8 cellular contexts compared by ENCODE assay signal in the genomic region with DNA sequence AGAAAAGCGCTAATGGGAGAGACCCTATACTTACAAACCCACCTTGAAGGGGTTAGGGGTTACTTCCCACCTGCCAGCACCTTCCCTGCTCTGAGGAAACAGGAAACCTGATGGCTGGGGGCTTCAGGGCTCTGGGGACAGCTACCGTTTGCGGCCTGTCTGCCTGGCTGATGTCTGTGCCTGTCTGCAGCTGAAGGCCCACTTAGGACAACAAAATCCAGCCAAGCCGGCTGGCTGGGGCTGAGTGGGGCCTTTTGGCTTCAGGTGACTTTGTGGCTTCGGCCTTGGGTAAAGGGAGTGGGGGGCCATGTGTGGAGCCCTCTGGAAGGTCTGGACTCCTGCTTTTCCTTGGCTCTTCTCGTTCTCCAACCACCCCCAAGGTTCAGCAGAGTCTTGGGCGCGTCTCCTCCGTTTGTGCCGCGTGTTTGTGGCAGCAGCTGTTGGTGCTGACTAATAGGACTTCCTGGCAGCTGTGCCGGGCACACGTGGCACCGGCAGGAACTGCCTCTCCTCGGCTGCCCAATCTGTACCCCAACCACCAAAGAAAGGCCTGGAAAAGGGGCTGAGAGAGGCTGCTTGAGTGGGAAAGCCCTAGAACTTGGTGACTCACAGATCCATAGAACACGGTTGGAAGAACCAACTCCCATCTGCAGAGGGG.
DNase-seq lines count a peak whose midpoint lies in the region; ATAC-seq and TF ChIP-seq lines count a peak whose summit lies in the region.

No MANE protein-coding gene starts in this region.

- peaks cover 7 to 39% of the 10 kb centered on the region in 2 donors for H3K4me1 ChIP-seq in ascending aorta

- H3K27me3 Mint-ChIP-seq in T-helper 2 cell treated with Interferon-gamma antibody and Interleukin-4, amounts not matched to agents 5 μg/mL and 100 μg/mL, for 36 hours (ENCODE audit: low read depth), result no peaks in the 10 kb centered on the region
- H3K27me3 Mint-ChIP-seq in mesothelial cell of epicardium (ENCODE audit: low read depth), result no peaks in the 10 kb centered on the region

- no peaks in the 10 kb centered on the region for H3K36me3 ChIP-seq in ascending aorta

- peak overlapping the region; percentile 46 for H3K4me3 Mint-ChIP-seq in T-helper 2 cell treated with Interferon-gamma antibody and Interleukin-4, amounts not matched to agents 5 μg/mL and 100 μg/mL, for 36 hours
- no peak overlapping the region for H3K4me3 Mint-ChIP-seq in mesothelial cell of epicardium

- no peak overlapping the region for H3K4me3 ChIP-seq in ascending aorta

- H3K9me3 ChIP-seq in ascending aorta, result no peaks in the 10 kb centered on the region

- no peaks in the 10 kb centered on the region for H3K9me3 Mint-ChIP-seq in T-helper 2 cell treated with Interferon-gamma antibody and Interleukin-4, amounts not matched to agents 5 μg/mL and 100 μg/mL, for 36 hours
- H3K9me3 Mint-ChIP-seq in mesothelial cell of epicardium, result no peaks in the 10 kb centered on the region

- H3K27ac ChIP-seq in ascending aorta, result peak overlapping the region; percentile 61 to 62
- H3K27ac ChIP-seq in substantia nigra (ENCODE audit: low read depth, low read length, poor library complexity, severe bottlenecking), result peak overlapping the region; percentile 65

- peaks cover 13% of the 10 kb centered on the region for H3K36me3 Mint-ChIP-seq in T-helper 2 cell treated with Interferon-gamma antibody and Interleukin-4, amounts not matched to agents 5 μg/mL and 100 μg/mL, for 36 hours (ENCODE audit: low read depth)
- no peaks in the 10 kb centered on the region for H3K36me3 Mint-ChIP-seq in mesothelial cell of epicardium

- intact Hi-C loops in ascending aorta (cut with DNase I), result loop anchor here (10.0 kb wide), 1 partner anchor 392 kb away; no protein-coding TSS in a partner anchor

- peak; percentile 49 for DNase-seq in T-helper 2 cell treated with Interferon-gamma antibody and Interleukin-4, amounts not matched to agents 5 μg/mL and 100 μg/mL, for 36 hours (ENCODE audit: low spot score)
- DNase-seq in ascending aorta (ENCODE audit: low spot score in 2 of 2), result peak; percentile 31 to 77
- DNase-seq in mesothelial cell of epicardium (ENCODE audit: low spot score in 2 of 2, unreplicated experiment in 2 of 2), result no peak
- peak in 33 of 49 donors; percentile 11 to 77 (median 46) for DNase-seq in substantia nigra (lab: John Stamatoyannopoulos, UW)
- DNase-seq in NCI-H526 treated with DMSO at 0.1 percent for 48 hours (lab: John Stamatoyannopoulos, UW), result no peak

- TF ChIP-seq CTCF in ascending aorta (IDR thresholded peaks at IDR 0.05), result no peak
- TF ChIP-seq CTCF in mesothelial cell of epicardium (IDR thresholded peaks at IDR 0.05; ENCODE audit: unreplicated experiment), result no peak

- H3K27ac Mint-ChIP-seq in T-helper 2 cell treated with Interferon-gamma antibody and Interleukin-4, amounts not matched to agents 5 μg/mL and 100 μg/mL, for 36 hours, result peak overlapping the region; percentile 90
- H3K27ac Mint-ChIP-seq in mesothelial cell of epicardium, result peak overlapping the region; percentile 80

- no peaks in the 10 kb centered on the region for H3K27me3 ChIP-seq in ascending aorta

- H3K4me1 Mint-ChIP-seq in T-helper 2 cell treated with Interferon-gamma antibody and Interleukin-4, amounts not matched to agents 5 μg/mL and 100 μg/mL, for 36 hours (ENCODE audit: low read depth), result peaks cover 56% of the 10 kb centered on the region
- peaks cover 80% of the 10 kb centered on the region for H3K4me1 Mint-ChIP-seq in mesothelial cell of epicardium

- ATAC-seq in HG02759 (IDR thresholded peaks at IDR 0.05; ENCODE audit: unreplicated experiment) (peak; percentile 37), HG02588 (IDR thresholded peaks at IDR 0.05; ENCODE audit: unreplicated experiment) (no peak), GM19351 (IDR thresholded peaks at IDR 0.05; ENCODE audit: unreplicated experiment) (no peak)

Comparison
In these comparisons a context has a peak if more than half of its experiments do, and no peak if none do; other contexts are left out.
1. DNase-seq: peak in T-helper 2 cell treated with Interferon-gamma antibody and Interleukin-4, amounts not matched to agents 5 μg/mL and 100 μg/mL, for 36 hours (single experiment), ascending aorta (2 of 2) and substantia nigra (33 of 49); none in mesothelial cell of epicardium (0 of 2) and NCI-H526 treated with DMSO at 0.1 percent for 48 hours (single experiment).